ENCODE assay signal across 2 cellular contexts in the genomic region with DNA sequence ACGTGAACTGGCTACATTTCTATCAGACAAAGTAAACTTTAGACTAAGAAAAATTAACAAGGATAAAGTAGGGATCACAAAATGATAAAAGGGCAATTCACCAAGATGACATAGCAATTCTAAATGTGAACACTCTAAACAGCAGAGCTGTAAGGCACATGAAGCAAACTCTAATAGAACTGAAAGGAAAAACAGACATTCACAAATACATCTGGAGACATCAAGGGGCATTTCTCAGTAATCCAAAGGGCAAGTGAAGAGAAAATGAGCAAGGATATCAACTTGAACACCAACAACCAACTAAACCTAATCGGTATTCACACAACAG.
TF ChIP-seq lines count a peak whose summit lies in the region.

No MANE protein-coding gene starts in this region.

TF ChIP-seq in GM12891, 5 proteins besides CTCF, POLR2A, EP300 and RAD21:
- TF ChIP-seq PAX5 (IDR thresholded peaks at IDR 0.05; ENCODE audit: insufficient read depth, low read length, severe bottlenecking): no peak
- no peak for TF ChIP-seq POLR2AphosphoS5 (IDR thresholded peaks at IDR 0.05; ENCODE audit: low read depth, low read length)
- no peak for TF ChIP-seq TAF1 (IDR thresholded peaks at IDR 0.05; ENCODE audit: low read depth, low read length)
- TF ChIP-seq POU2F2 (IDR thresholded peaks at IDR 0.05; ENCODE audit: low read depth, low read length): no peak
- no peak for TF ChIP-seq SPI1 (IDR thresholded peaks at IDR 0.05; ENCODE audit: low read depth, low read length)
TF ChIP-seq in GM12891: peak in this region for 0.

TF ChIP-seq in H1, 55 proteins besides CTCF, POLR2A, EP300 and RAD21:
- TF ChIP-seq CREB1 (IDR thresholded peaks at IDR 0.05) (no peak), POLR2AphosphoS5 (IDR thresholded peaks at IDR 0.05; ENCODE audit: low read depth, low read length) (no peak), GTF2F1 (IDR thresholded peaks at IDR 0.05; ENCODE audit: borderline replicate concordance, low read depth, low read length) (no peak), BACH1 (IDR thresholded peaks at IDR 0.05; ENCODE audit: low read length) (no peak), JUN (IDR thresholded peaks at IDR 0.05; ENCODE audit: low read depth, low read length) (no peak), YY1 (IDR thresholded peaks at IDR 0.05; ENCODE audit: low read depth, low read length) (no peak), ZNF274 (IDR thresholded peaks at IDR 0.05; ENCODE audit: borderline replicate concordance, extremely low read depth, low read length) (no peak), BRCA1 (IDR thresholded peaks at IDR 0.05; ENCODE audit: low read depth, low read length) (no peak), SP1 (IDR thresholded peaks at IDR 0.05; ENCODE audit: low read depth, low read length) (no peak), PHF8 (conservative IDR thresholded peaks at IDR 0.05; ENCODE audit: low read depth, low read length) (no peak), SAP30 (IDR thresholded peaks at IDR 0.05; ENCODE audit: insufficient read depth, insufficient replicate concordance, low read length) (no peak), FOSL1 (IDR thresholded peaks at IDR 0.05; ENCODE audit: insufficient read depth, low read depth, low read length) (no peak), CBX8 (IDR thresholded peaks at IDR 0.05; ENCODE audit: borderline replicate concordance, low read depth, low read length) (no peak), HDAC2 (IDR thresholded peaks at IDR 0.05; ENCODE audit: borderline replicate concordance in 1 of 2, low read depth in 2 of 2, low read length in 2 of 2) (no peak), SRF (IDR thresholded peaks at IDR 0.05; ENCODE audit: low read depth, low read length) (no peak), SIRT6 (IDR thresholded peaks at IDR 0.05; ENCODE audit: low read length) (no peak)
- TF ChIP-seq, protein P1, sequence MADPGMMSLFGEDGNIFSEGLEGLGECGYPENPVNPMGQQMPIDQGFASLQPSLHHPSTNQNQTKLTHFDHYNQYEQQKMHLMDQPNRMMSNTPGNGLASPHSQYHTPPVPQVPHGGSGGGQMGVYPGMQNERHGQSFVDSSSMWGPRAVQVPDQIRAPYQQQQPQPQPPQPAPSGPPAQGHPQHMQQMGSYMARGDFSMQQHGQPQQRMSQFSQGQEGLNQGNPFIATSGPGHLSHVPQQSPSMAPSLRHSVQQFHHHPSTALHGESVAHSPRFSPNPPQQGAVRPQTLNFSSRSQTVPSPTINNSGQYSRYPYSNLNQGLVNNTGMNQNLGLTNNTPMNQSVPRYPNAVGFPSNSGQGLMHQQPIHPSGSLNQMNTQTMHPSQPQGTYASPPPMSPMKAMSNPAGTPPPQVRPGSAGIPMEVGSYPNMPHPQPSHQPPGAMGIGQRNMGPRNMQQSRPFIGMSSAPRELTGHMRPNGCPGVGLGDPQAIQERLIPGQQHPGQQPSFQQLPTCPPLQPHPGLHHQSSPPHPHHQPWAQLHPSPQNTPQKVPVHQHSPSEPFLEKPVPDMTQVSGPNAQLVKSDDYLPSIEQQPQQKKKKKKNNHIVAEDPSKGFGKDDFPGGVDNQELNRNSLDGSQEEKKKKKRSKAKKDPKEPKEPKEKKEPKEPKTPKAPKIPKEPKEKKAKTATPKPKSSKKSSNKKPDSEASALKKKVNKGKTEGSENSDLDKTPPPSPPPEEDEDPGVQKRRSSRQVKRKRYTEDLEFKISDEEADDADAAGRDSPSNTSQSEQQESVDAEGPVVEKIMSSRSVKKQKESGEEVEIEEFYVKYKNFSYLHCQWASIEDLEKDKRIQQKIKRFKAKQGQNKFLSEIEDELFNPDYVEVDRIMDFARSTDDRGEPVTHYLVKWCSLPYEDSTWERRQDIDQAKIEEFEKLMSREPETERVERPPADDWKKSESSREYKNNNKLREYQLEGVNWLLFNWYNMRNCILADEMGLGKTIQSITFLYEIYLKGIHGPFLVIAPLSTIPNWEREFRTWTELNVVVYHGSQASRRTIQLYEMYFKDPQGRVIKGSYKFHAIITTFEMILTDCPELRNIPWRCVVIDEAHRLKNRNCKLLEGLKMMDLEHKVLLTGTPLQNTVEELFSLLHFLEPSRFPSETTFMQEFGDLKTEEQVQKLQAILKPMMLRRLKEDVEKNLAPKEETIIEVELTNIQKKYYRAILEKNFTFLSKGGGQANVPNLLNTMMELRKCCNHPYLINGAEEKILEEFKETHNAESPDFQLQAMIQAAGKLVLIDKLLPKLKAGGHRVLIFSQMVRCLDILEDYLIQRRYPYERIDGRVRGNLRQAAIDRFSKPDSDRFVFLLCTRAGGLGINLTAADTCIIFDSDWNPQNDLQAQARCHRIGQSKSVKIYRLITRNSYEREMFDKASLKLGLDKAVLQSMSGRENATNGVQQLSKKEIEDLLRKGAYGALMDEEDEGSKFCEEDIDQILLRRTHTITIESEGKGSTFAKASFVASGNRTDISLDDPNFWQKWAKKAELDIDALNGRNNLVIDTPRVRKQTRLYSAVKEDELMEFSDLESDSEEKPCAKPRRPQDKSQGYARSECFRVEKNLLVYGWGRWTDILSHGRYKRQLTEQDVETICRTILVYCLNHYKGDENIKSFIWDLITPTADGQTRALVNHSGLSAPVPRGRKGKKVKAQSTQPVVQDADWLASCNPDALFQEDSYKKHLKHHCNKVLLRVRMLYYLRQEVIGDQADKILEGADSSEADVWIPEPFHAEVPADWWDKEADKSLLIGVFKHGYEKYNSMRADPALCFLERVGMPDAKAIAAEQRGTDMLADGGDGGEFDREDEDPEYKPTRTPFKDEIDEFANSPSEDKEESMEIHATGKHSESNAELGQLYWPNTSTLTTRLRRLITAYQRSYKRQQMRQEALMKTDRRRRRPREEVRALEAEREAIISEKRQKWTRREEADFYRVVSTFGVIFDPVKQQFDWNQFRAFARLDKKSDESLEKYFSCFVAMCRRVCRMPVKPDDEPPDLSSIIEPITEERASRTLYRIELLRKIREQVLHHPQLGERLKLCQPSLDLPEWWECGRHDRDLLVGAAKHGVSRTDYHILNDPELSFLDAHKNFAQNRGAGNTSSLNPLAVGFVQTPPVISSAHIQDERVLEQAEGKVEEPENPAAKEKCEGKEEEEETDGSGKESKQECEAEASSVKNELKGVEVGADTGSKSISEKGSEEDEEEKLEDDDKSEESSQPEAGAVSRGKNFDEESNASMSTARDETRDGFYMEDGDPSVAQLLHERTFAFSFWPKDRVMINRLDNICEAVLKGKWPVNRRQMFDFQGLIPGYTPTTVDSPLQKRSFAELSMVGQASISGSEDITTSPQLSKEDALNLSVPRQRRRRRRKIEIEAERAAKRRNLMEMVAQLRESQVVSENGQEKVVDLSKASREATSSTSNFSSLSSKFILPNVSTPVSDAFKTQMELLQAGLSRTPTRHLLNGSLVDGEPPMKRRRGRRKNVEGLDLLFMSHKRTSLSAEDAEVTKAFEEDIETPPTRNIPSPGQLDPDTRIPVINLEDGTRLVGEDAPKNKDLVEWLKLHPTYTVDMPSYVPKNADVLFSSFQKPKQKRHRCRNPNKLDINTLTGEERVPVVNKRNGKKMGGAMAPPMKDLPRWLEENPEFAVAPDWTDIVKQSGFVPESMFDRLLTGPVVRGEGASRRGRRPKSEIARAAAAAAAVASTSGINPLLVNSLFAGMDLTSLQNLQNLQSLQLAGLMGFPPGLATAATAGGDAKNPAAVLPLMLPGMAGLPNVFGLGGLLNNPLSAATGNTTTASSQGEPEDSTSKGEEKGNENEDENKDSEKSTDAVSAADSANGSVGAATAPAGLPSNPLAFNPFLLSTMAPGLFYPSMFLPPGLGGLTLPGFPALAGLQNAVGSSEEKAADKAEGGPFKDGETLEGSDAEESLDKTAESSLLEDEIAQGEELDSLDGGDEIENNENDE (IDR thresholded peaks at IDR 0.05; ENCODE audit: insufficient replicate concordance, low read length): no peak
- TF ChIP-seq, protein P2, sequence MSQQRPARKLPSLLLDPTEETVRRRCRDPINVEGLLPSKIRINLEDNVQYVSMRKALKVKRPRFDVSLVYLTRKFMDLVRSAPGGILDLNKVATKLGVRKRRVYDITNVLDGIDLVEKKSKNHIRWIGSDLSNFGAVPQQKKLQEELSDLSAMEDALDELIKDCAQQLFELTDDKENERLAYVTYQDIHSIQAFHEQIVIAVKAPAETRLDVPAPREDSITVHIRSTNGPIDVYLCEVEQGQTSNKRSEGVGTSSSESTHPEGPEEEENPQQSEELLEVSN (IDR thresholded peaks at IDR 0.05): no peak
